Comparison of ENCODE assay signal across 9 cellular contexts in the genomic region with DNA sequence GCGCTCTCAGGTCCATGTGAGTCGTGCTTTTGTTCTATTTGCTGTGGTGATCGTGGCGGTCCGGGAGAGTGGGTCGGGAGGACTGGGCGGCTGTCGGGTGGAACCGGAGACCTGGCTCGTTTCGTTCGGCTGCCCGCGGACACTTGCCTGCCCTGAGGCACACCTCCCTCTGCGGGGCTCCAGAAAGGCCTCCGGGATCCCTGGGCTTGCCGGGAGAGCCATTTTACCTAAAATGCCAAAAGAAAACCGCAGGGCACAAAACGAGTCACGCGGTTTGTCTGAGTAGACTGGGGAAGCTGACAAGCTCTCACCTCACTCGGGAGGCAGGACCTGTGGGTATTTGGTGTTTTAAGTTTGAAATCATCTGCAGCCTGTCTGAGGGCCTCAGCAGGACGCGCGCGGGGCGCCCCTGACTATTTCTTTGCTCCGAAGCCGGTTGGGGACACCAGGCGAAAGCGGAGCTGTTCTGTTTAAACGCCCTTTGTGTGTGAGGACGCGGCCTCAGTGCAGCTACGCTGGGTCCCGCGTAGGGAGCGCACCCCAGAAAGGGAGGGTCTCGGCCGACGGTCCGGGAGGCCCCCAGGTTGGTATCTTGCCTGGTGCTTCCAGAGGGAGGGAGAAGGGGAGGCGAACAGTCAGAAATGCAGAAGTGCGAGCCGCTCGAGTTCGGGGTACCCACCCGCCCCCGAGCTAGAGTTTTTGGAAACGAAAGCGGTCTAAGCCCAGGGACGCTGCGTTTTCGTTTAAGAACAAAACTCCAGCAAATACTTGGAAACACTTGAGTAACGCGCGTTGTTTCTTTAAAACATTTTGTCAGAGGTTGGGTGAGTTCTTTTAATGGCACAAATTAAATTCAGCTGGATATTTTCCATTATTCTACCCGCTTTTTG. TPM values are rescaled to one million over a fixed set of nuclear protein-coding genes. Genes with fewer than 3 reads are reported as not detected.
DNase-seq lines count a peak whose midpoint lies in the region; ATAC-seq, FAIRE-seq and TF ChIP-seq lines count a peak whose summit lies in the region.
"Had no signal": no experiment of that assay in that cellular context is flagged by ENCODE, and none has a peak within 500 bp of the region (broad histone marks: within the 10 kb centered on the region; RNA-seq: fewer than 3 reads in every experiment).

No MANE protein-coding gene starts in this region.

- peak overlapping the region; percentile 82 for H3K27ac Mint-ChIP-seq in mesothelial cell of epicardium
- no peak overlapping the region for H3K27ac Mint-ChIP-seq in effector memory CD8-positive, alpha-beta T cell

- in situ Hi-C loops in K562 (cut with MboI), result no loop called here

- DNase-seq in AG20443 (ENCODE audit: low spot score) (peak; percentile 18), K562 (ENCODE audit: extremely low read depth in 1 of 4, low spot score in 3 of 4) (no peak), mesothelial cell of epicardium (ENCODE audit: low spot score in 2 of 2, unreplicated experiment in 2 of 2) (peak in 1 of 2 experiments; percentile 57), left colon (no peak), Ammon's horn (ENCODE audit: low spot score) (no peak), mucosa of gallbladder (ENCODE audit: low spot score) (no peak)
- DNase-seq in effector memory CD8-positive, alpha-beta T cell, result no peak

- no peaks in the 10 kb centered on the region for H3K9me1 ChIP-seq in K562 (ENCODE audit: control insufficient read depth, insufficient read depth, low read length)

- no peak overlapping the region for H3K4me2 ChIP-seq in K562 (ENCODE audit: insufficient read depth, low read length)

- H3K36me3 Mint-ChIP-seq in mesothelial cell of epicardium, result no peaks in the 10 kb centered on the region
- H3K36me3 Mint-ChIP-seq in effector memory CD8-positive, alpha-beta T cell (ENCODE audit: insufficient read depth), result no peaks in the 10 kb centered on the region

- POLR2A ChIA-PET in K562 (lab: Yijun Ruan, JAX), result interaction anchor here (0.6 to 1.1 kb wide), 3 partner anchors 14 to 395 kb away, joined by 3 read pairs; no protein-coding TSS in a partner anchor

- no peaks in the 10 kb centered on the region for H3K79me2 ChIP-seq in K562 (ENCODE audit: control insufficient read depth, insufficient read depth, low read length)

- peaks cover 62 to 63% of the 10 kb centered on the region in 2 experiments for H3K27me3 ChIP-seq in K562 (ENCODE audit: control insufficient read depth in 2 of 2, insufficient read depth in 2 of 2, low read length in 2 of 2)

- peaks cover 0 to 10% of the 10 kb centered on the region in 2 experiments; a peak in 1 of 5 replicates for H3K4me1 ChIP-seq in K562 (replicated peaks in 1 of 2; ENCODE audit: control insufficient read depth in 2 of 2, insufficient read depth in 2 of 2, low read length in 2 of 2)

- H3K9me3 ChIP-seq in K562 (replicated peaks; ENCODE audit: control insufficient read depth, insufficient read depth, low read depth, low read length), result no peaks in the 10 kb centered on the region

- H3K9me3 Mint-ChIP-seq in mesothelial cell of epicardium, result no peaks in the 10 kb centered on the region
- peaks cover 0 to 12% of the 10 kb centered on the region in 2 donors for H3K9me3 Mint-ChIP-seq in effector memory CD8-positive, alpha-beta T cell

- H3K27me3 Mint-ChIP-seq in mesothelial cell of epicardium (ENCODE audit: low read depth), result peaks cover 98% of the 10 kb centered on the region
- H3K27me3 Mint-ChIP-seq in effector memory CD8-positive, alpha-beta T cell, result peaks cover 58 to 78% of the 10 kb centered on the region in 2 donors

- CTCF ChIA-PET in K562 (lab: Yijun Ruan, JAX; ENCODE audit: low intra/inter-chr PET ratio), result no interaction called here

- intact Hi-C loops in K562 (cut with micrococcal nuclease), result loop anchor here (5.0 kb wide), 2 partner anchors 67 to 363 kb away; no protein-coding TSS in a partner anchor
- intact Hi-C loops in left colon (cut with DNase I, micrococcal nuclease), result no loop called here

- H3K4me3 ChIP-seq in K562, result no peak overlapping the region

- H4K20me1 ChIP-seq in K562 (replicated peaks; ENCODE audit: control insufficient read depth, insufficient read depth, low read length), result no peaks in the 10 kb centered on the region

- WGBS in K562 (ENCODE audit: insufficient coverage, low coverage, missing lambda C conversion rate), result 9% methylated on average over 38 of the region's 58 CpGs

- TF ChIP-seq POLR2A in K562 (conservative IDR thresholded peaks at IDR 0.05), result no peak

- no peak for TF ChIP-seq CTCF in K562 (IDR thresholded peaks at IDR 0.05 in 2 of 3, conservative IDR thresholded peaks at IDR 0.05 in 1 of 3; ENCODE audit: insufficient read depth in 2 of 3, low read depth in 1 of 3, low read length in 3 of 3)
- TF ChIP-seq CTCF in mesothelial cell of epicardium (IDR thresholded peaks at IDR 0.05; ENCODE audit: unreplicated experiment), result no peak

- H3K27ac ChIP-seq in K562 (ENCODE audit: extremely low read depth, low read depth, low read length), result no peak overlapping the region

- BruUV-seq in K562 (replicated peaks; lab: Mats Ljungman, UMichigan), result no TSS peak

- ATAC-seq in HG03439 (IDR thresholded peaks at IDR 0.05; ENCODE audit: unreplicated experiment) (peak; percentile 50), K562 (no peak; the same call in 2 of the 3 replicates), left colon (no peak)
- ATAC-seq in effector memory CD8-positive, alpha-beta T cell (replicated peaks), result no peak

- H2AFZ ChIP-seq in K562 (ENCODE audit: low read depth, low read length), result no peak overlapping the region

- TF ChIP-seq RAD21 in K562 (CRISPR knock-in tag; conservative IDR thresholded peaks at IDR 0.05 in 1 of 2, IDR thresholded peaks at IDR 0.05 in 1 of 2), result no peak

- no peak overlapping the region for H3K9ac ChIP-seq in K562 (ENCODE audit: insufficient read depth in 1 of 2, low read depth in 2 of 2, low read length in 2 of 2)

- no peaks in the 10 kb centered on the region for H3K36me3 ChIP-seq in K562 (ENCODE audit: control insufficient read depth, insufficient read depth, low read length)

- H3K4me3 Mint-ChIP-seq in mesothelial cell of epicardium, result peak overlapping the region; percentile 67
- H3K4me3 Mint-ChIP-seq in effector memory CD8-positive, alpha-beta T cell, result peak overlapping the region in 1 of 2 donors; percentile 38

- no peak for TF ChIP-seq EP300 in K562 (IDR thresholded peaks at IDR 0.05; ENCODE audit: low read length)

- peaks cover 31% of the 10 kb centered on the region for H3K4me1 Mint-ChIP-seq in mesothelial cell of epicardium
- H3K4me1 Mint-ChIP-seq in effector memory CD8-positive, alpha-beta T cell (ENCODE audit: low read depth in 2 of 2), result no peaks in the 10 kb centered on the region

- no peak for FAIRE-seq in K562 (lab: Jason Lieb, UNC)
- FAIRE-seq: endometrium had no signal

TF ChIP-seq in K562, 482 proteins besides CTCF, POLR2A, EP300 and RAD21:
- TF ChIP-seq RNF2 (IDR thresholded peaks at IDR 0.05), result peak; percentile 17; the same call in 1 of the 2 replicates
- no peak for TF ChIP-seq CHCHD3 (CRISPR knock-in tag; IDR thresholded peaks at IDR 0.05)

RNA-seq across cellular contexts. Expression of gene LHX8, which starts 1.0 kb away (rescaled TPM):
- not detected in 2 replicates for total RNA-seq in K562 (2011; cell fraction: chromatin; rRNA removed; ENCODE audit: low replicate concordance)
- total RNA-seq in K562 (2011; cell fraction: nucleolus; rRNA removed), result not detected in 2 replicates
- total RNA-seq in K562 (2011; cell fraction: nucleoplasm; rRNA removed), result not detected in 2 replicates
- total RNA-seq in K562 (2014; rRNA removed), result not detected in 2 replicates
- total RNA-seq in K562 (2014; rRNA removed; fragmentation: Illumina TruSeq; extraction: Trizol), result not detected in 2 replicates
- total RNA-seq in K562 (2015; rRNA removed; fragmentation: Illumina TruSeq; extraction: Trizol), result not detected in 2 replicates
- not detected in 2 replicates for total RNA-seq in K562 (2021)
- polyA plus RNA-seq in K562 (2011; rRNA removed), result not detected in 2 replicates
- not detected in 2 replicates for polyA plus RNA-seq in K562 (2011; cell fraction: cytosol; rRNA removed)
- polyA plus RNA-seq in K562 (2011; cell fraction: nucleus; rRNA removed), result not detected in 2 replicates
- polyA plus RNA-seq in K562 (2012), result not detected in 2 replicates
- not detected in 2 replicates for polyA plus RNA-seq in K562 (2014; fragmentation: Illumina TruSeq; extraction: Trizol)
- not detected for polyA plus RNA-seq in K562 (2014; fragmentation: Nextera tagmentation; extraction: Ambion mirVana)
- polyA plus RNA-seq in K562 (2014; rRNA removed), result not detected in 2 replicates
- polyA minus RNA-seq in K562 (2011; rRNA and poly(A)+ RNA removed), result not detected in 2 replicates
- not detected in 2 replicates for polyA minus RNA-seq in K562 (2011; cell fraction: cytosol; rRNA and poly(A)+ RNA removed)
- not detected in 2 replicates for polyA minus RNA-seq in K562 (2011; cell fraction: nucleus; rRNA and poly(A)+ RNA removed)
- 0.20 to 0.36 TPM (median 0.20 TPM) in 3 replicates for total RNA-seq in mesothelial cell of epicardium
- not detected for total RNA-seq in left colon
- total RNA-seq in mucosa of gallbladder, result 0.83 TPM
